In the genomic region with DNA sequence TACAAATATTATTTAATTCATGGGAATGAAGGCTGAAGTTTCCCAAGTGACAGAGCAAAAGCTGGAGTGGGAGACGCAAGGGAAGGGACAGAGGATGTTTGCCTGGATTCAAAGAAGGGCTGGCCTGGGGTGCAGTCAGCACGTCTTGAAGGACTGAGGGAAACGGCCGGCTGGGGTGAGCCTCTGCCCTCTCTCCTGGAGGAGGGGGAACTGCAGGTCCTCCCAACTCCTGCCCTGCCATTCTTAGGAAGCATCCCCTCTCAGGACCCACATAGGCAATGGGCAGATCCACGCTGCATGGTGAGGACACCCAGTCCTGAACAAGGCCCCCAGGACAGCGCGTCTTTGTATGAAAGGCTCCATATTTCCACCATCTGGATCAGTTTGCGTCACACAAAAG, we compare ENCODE assay signal across 7 cellular contexts.
"Had no signal": no experiment of that assay in that cellular context is flagged by ENCODE, and none has a peak within 500 bp of the region (broad histone marks: within the 10 kb centered on the region; RNA-seq: fewer than 3 reads in every experiment).

No MANE protein-coding gene starts in this region.

- H3K4me2 ChIP-seq: GM23338 had no signal

- H3K4me3 ChIP-seq: GM23338, HAP-1, K562 had no signal

- H2AFZ ChIP-seq: GM23338 had no signal

- H3K36me3 ChIP-seq: HAP-1 had no signal

- H3K4me1 ChIP-seq: HAP-1 had no signal

- DNase-seq: H7, HFFc6, IMR-90 had no signal

- H3K9me3 ChIP-seq: HAP-1 had no signal

- ATAC-seq: GM23338, HCT116, K562 had no signal

- FAIRE-seq: K562 had no signal
